In genomic region chr6:26175428-26176181, GRCh38 we compare ENCODE assay signal across 9 cellular contexts.
A peak's percentile ranks its signal among the peaks of the same experiment; 100 is the strongest.
DNase-seq lines count a peak whose midpoint lies in the region; ATAC-seq, FAIRE-seq and TF ChIP-seq lines count a peak whose summit lies in the region.
"Had no signal": no experiment of that assay in that cellular context is flagged by ENCODE, and none has a peak within 500 bp of the region (broad histone marks: within the 10 kb centered on the region; RNA-seq: fewer than 3 reads in every experiment).

No MANE protein-coding gene starts in this region.

- H4K5ac ChIP-seq in H1 (ENCODE audit: insufficient read length, low read depth, low read length), result no peak overlapping the region

- CTCF ChIA-PET in H1 (lab: Charles Lee; ENCODE audit: partially characterized antibody), result interaction anchor here (0.6 to 1.4 kb wide), 16 partner anchors 8 to 395 kb away, joined by 3 to 8 read pairs (median 4); a partner anchor contains a TSS

- H3K4me2 ChIP-seq in H1 (ENCODE audit: insufficient read depth in 1 of 2, low read depth in 2 of 2, low read length in 2 of 2), result no peak overlapping the region

- H3K56ac ChIP-seq in H1 (replicated peaks; ENCODE audit: insufficient read length, low read depth, low read length), result no peak overlapping the region

- no peak overlapping the region for H2AFZ ChIP-seq in H1 (ENCODE audit: low read length)

- no peak overlapping the region for H4K91ac ChIP-seq in H1 (replicated peaks; ENCODE audit: insufficient read length, low read length)

- H2BK15ac ChIP-seq in H1 (ENCODE audit: low read length), result no peak overlapping the region

- ATAC-seq in GM19463 (IDR thresholded peaks at IDR 0.05; ENCODE audit: unreplicated experiment) (no peak), HG03280 (IDR thresholded peaks at IDR 0.05; ENCODE audit: unreplicated experiment) (no peak)

- no peak for FAIRE-seq in H1 (lab: Jason Lieb, UNC)

- H3K27me3 ChIP-seq in H1 (replicated peaks in 1 of 4; ENCODE audit: control insufficient read depth in 3 of 4, extremely low read depth in 1 of 4, insufficient read depth in 3 of 4, low read length in 3 of 4), result no peaks in the 10 kb centered on the region

- TF ChIP-seq RAD21 in H1 (IDR thresholded peaks at IDR 0.05 in 1 of 2, conservative IDR thresholded peaks at IDR 0.05 in 1 of 2; ENCODE audit: low read depth in 2 of 2, low read length in 2 of 2), result peak; percentile 79 to 83

- H3K23ac ChIP-seq in H1 (ENCODE audit: insufficient read length), result no peak overlapping the region

- H3K36me3 Mint-ChIP-seq in activated T-cell treated with anti-CD3 and anti-CD28 coated beads, Interleukin-2, amount 50 U/mL, for 24 hours (ENCODE audit: low read depth), result peaks cover 13% of the 10 kb centered on the region
- no peaks in the 10 kb centered on the region for H3K36me3 Mint-ChIP-seq in nephron progenitor cell (ENCODE audit: low read depth)

- TF ChIP-seq CTCF in H1 (IDR thresholded peaks at IDR 0.05; ENCODE audit: control extremely low read depth in 1 of 3, insufficient read depth in 1 of 3, low read depth in 1 of 3, low read length in 3 of 3) (peak in 2 of 3 experiments; percentile 51 to 65; a peak in 2 of 4 replicates), nephron progenitor cell (IDR thresholded peaks at IDR 0.05) (peak; percentile 66)

- H3K4me1 ChIP-seq in H1 (replicated peaks in 1 of 4; ENCODE audit: control insufficient read depth in 3 of 4, insufficient read depth in 4 of 4, low read length in 3 of 4), result peaks cover 0 to 2% (median 0%) of the 10 kb centered on the region in 4 experiments; a peak in 3 of 7 replicates

- H3K9ac ChIP-seq in H1 (replicated peaks in 1 of 4; ENCODE audit: extremely low read depth in 1 of 4, low read depth in 3 of 4, low read length in 3 of 4), result no peak overlapping the region

- peaks cover 0 to 3% of the 10 kb centered on the region in 2 experiments; a peak in 2 of 4 replicates for H3K79me2 ChIP-seq in H1 (ENCODE audit: control insufficient read depth in 1 of 2, insufficient read depth in 2 of 2, low read length in 2 of 2)

- H3K4me3 ChIP-seq in H1 (ENCODE audit: extremely low read depth in 1 of 4, insufficient read depth in 2 of 4, low read depth in 3 of 4, low read length in 4 of 4), result 0 out of 8 replicates have a peak overlapping the region, but pooled peaks of 1 of the 4 experiments have one; percentile 14

- no peak for DNase-seq in activated T-cell treated with anti-CD3 and anti-CD28 coated beads, Interleukin-2, amount 50 U/mL, for 24 hours
- DNase-seq in activated T-cell treated with anti-CD3 and anti-CD28 coated beads for 4 hours (no peak), M059J (ENCODE audit: low read depth) (peak; percentile 84), T-helper 9 cell (peak; percentile 27), H1 (ENCODE audit: low read depth in 1 of 2, low spot score in 2 of 2) (peak in 1 of 2 experiments; percentile 54), nephron progenitor cell (peak; percentile 41)

- no peak overlapping the region for H2BK5ac ChIP-seq in H1 (ENCODE audit: low read depth, low read length)

- no peaks in the 10 kb centered on the region for H4K20me1 ChIP-seq in H1 (replicated peaks in 1 of 2; ENCODE audit: control insufficient read depth in 1 of 2, insufficient read depth in 2 of 2, low read length in 2 of 2)

- no peaks in the 10 kb centered on the region for H3K36me3 ChIP-seq in H1 (ENCODE audit: control insufficient read depth in 2 of 4, insufficient read depth in 4 of 4, low read length in 3 of 4)

- peak overlapping the region; percentile 76 for H3K27ac Mint-ChIP-seq in activated T-cell treated with anti-CD3 and anti-CD28 coated beads, Interleukin-2, amount 50 U/mL, for 24 hours
- H3K27ac Mint-ChIP-seq in nephron progenitor cell, result peak overlapping the region; percentile 25

- H3K79me1 ChIP-seq in H1 (ENCODE audit: low read depth, low read length), result no peaks in the 10 kb centered on the region

- TF ChIP-seq POLR2A in H1 (IDR thresholded peaks at IDR 0.05; ENCODE audit: control extremely low read depth in 1 of 2, low read depth in 2 of 2, low read length in 2 of 2), result no peak

- peaks cover 2% of the 10 kb centered on the region for H3K9me3 Mint-ChIP-seq in activated T-cell treated with anti-CD3 and anti-CD28 coated beads, Interleukin-2, amount 50 U/mL, for 24 hours
- H3K9me3 Mint-ChIP-seq in nephron progenitor cell, result no peaks in the 10 kb centered on the region

- peaks cover 40% of the 10 kb centered on the region for H3K4me1 Mint-ChIP-seq in activated T-cell treated with anti-CD3 and anti-CD28 coated beads, Interleukin-2, amount 50 U/mL, for 24 hours (ENCODE audit: low read depth)
- peaks cover 35% of the 10 kb centered on the region for H3K4me1 Mint-ChIP-seq in nephron progenitor cell

- no peak overlapping the region for H3K4ac ChIP-seq in H1 (replicated peaks; ENCODE audit: insufficient read length, low read depth, low read length)

- H3K27ac ChIP-seq in H1 (ENCODE audit: low read depth, low read length), result no peak overlapping the region
- H3K27ac ChIP-seq: epithelial cell of prostate had no signal

- no peak overlapping the region for H2BK20ac ChIP-seq in H1 (ENCODE audit: low read length)

- no peak overlapping the region for H3K14ac ChIP-seq in H1 (ENCODE audit: insufficient read length)

- no peak overlapping the region for H2BK12ac ChIP-seq in H1 (ENCODE audit: low read depth, low read length)

- H3K4me3 Mint-ChIP-seq in activated T-cell treated with anti-CD3 and anti-CD28 coated beads, Interleukin-2, amount 50 U/mL, for 24 hours, result peak overlapping the region; percentile 44
- no peak overlapping the region for H3K4me3 Mint-ChIP-seq in nephron progenitor cell

- POLR2A ChIA-PET in H1 (lab: Charles Lee; ENCODE audit: partially characterized antibody), result interaction anchor here (0.6 to 5.8 kb wide), 19 partner anchors 9 to 108 kb away, joined by 3 to 109 read pairs (median 5); a partner anchor contains a TSS

- no peak overlapping the region for H4K8ac ChIP-seq in H1 (ENCODE audit: extremely low read depth, insufficient read depth, low read length)

- no peak overlapping the region for H2AK5ac ChIP-seq in H1 (ENCODE audit: low read depth, low read length)

- 38% methylated on average over 3 of the region's 5 CpGs; no CpG with 5 or more reads in 1 of the 2 experiments for WGBS in H1 (ENCODE audit: extremely low coverage in 1 of 2, insufficient coverage in 1 of 2, insufficient read length in 1 of 2, insufficient replicate concordance in 2 of 2, low coverage in 1 of 2, low lambda C conversion rate in 2 of 2, missing lambda C conversion rate in 1 of 2), 2 experiments

- no peak overlapping the region for H2BK120ac ChIP-seq in H1 (replicated peaks; ENCODE audit: low read depth, low read length)

- no peaks in the 10 kb centered on the region for H3K9me3 ChIP-seq in H1 (ENCODE audit: insufficient read depth in 2 of 2, low read depth in 1 of 2, low read length in 1 of 2)

- peaks cover 5% of the 10 kb centered on the region for H3K23me2 ChIP-seq in H1 (ENCODE audit: low read depth, low read length)

- TF ChIP-seq EP300 in H1 (IDR thresholded peaks at IDR 0.05; ENCODE audit: borderline replicate concordance in 1 of 2, low read depth in 2 of 2, low read length in 2 of 2), result no peak

- no peak overlapping the region for H3K18ac ChIP-seq in H1 (ENCODE audit: extremely low read depth, low read length)

- no peaks in the 10 kb centered on the region for H3K27me3 Mint-ChIP-seq in activated T-cell treated with anti-CD3 and anti-CD28 coated beads, Interleukin-2, amount 50 U/mL, for 24 hours
- H3K27me3 Mint-ChIP-seq in nephron progenitor cell (ENCODE audit: low read depth, poor library complexity), result no peaks in the 10 kb centered on the region

TF ChIP-seq in H1, 55 proteins besides CTCF, POLR2A, EP300 and RAD21:
- TF ChIP-seq EZH2 (IDR thresholded peaks at IDR 0.05; ENCODE audit: low read depth, low read length, severe bottlenecking) (no peak), CBX8 (IDR thresholded peaks at IDR 0.05; ENCODE audit: borderline replicate concordance, low read depth, low read length) (no peak), KDM4A (IDR thresholded peaks at IDR 0.05; ENCODE audit: low read depth, low read length, severe bottlenecking) (no peak), MAX (IDR thresholded peaks at IDR 0.05) (no peak), HDAC6 (IDR thresholded peaks at IDR 0.05; ENCODE audit: low read depth, low read length) (no peak), HDAC2 (IDR thresholded peaks at IDR 0.05; ENCODE audit: borderline replicate concordance in 1 of 2, low read depth in 2 of 2, low read length in 2 of 2) (no peak), ZNF274 (IDR thresholded peaks at IDR 0.05; ENCODE audit: borderline replicate concordance, extremely low read depth, low read length) (no peak), BCL11A (IDR thresholded peaks at IDR 0.05; ENCODE audit: low read depth in 2 of 2, low read length in 2 of 2) (no peak), PHF8 (conservative IDR thresholded peaks at IDR 0.05; ENCODE audit: low read depth, low read length) (no peak), RFX5 (IDR thresholded peaks at IDR 0.05; ENCODE audit: borderline replicate concordance, low read depth, low read length) (no peak)

Comparison
In these comparisons a context has a peak if more than half of its experiments do, and no peak if none do; other contexts are left out.
1. DNase-seq: peak in M059J (single experiment), T-helper 9 cell (single experiment) and nephron progenitor cell (single experiment); none in activated T-cell treated with anti-CD3 and anti-CD28 coated beads, Interleukin-2, amount 50 U/mL, for 24 hours (single experiment) and activated T-cell treated with anti-CD3 and anti-CD28 coated beads for 4 hours (single experiment).